ENCODE assay signal across 11 cellular contexts in the genomic region with DNA sequence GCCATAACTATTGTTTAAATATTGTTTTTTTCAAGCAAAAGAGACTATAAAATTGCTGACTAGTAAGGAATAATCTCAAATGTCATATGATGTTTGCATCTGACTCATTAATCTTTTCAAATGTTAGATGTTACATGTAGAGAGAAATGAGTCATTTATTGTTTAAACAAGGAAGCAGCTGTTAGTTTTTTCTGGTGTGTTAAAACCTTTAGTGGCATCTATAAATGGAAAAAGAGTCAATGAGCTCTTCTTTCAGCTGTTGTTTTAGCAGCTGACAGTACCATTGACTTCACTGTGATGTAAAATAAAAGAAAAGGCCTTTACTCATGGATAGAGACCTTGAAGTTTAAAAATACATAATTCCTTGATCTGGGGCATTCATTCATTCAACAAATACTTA. TPM values are rescaled to one million over a fixed set of nuclear protein-coding genes. Genes with fewer than 3 reads are reported as not detected.
DNase-seq lines count a peak whose midpoint lies in the region; ATAC-seq, FAIRE-seq and TF ChIP-seq lines count a peak whose summit lies in the region.
"Had no signal": no experiment of that assay in that cellular context is flagged by ENCODE, and none has a peak within 500 bp of the region (broad histone marks: within the 10 kb centered on the region; RNA-seq: fewer than 3 reads in every experiment).

No MANE protein-coding gene starts in this region.

- FAIRE-seq in keratinocyte (lab: Jason Lieb, UNC), result no peak

- H3K36me3 ChIP-seq in HUES48 (ENCODE audit: control insufficient read depth, insufficient read depth, low read length) (no peaks in the 10 kb centered on the region), keratinocyte (ENCODE audit: control insufficient read depth in 2 of 2, extremely low read depth in 1 of 2, insufficient read depth in 2 of 2, low read length in 2 of 2) (no peaks in the 10 kb centered on the region), endodermal cell (ENCODE audit: control insufficient read depth, insufficient read depth, low read length) (peaks cover 11% of the 10 kb centered on the region)

- H3K27me3 ChIP-seq in HUES48 (ENCODE audit: control insufficient read depth, insufficient read depth, low read length), result no peaks in the 10 kb centered on the region
- no peaks in the 10 kb centered on the region for H3K27me3 ChIP-seq in keratinocyte (ENCODE audit: control insufficient read depth, extremely low read depth, insufficient read depth, low read length)
- H3K27me3 ChIP-seq in endodermal cell (ENCODE audit: control insufficient read depth, insufficient read depth, low read length, poor library complexity, severe bottlenecking), result no peaks in the 10 kb centered on the region

- in situ Hi-C loops in SK-MEL-5 (cut with HindIII; ENCODE audit: low pct_unique_long_range_greater_than_20kb, low sequenced_read_pairs), result no loop called here

- no peak overlapping the region for H3K4me2 ChIP-seq in keratinocyte (ENCODE audit: control insufficient read depth, extremely low read depth, insufficient read depth, low read depth, low read length)

- H3K36me3 Mint-ChIP-seq in endodermal cell (ENCODE audit: low read depth), result peaks cover 12% of the 10 kb centered on the region

- no peak for TF ChIP-seq CTCF in keratinocyte (optimal IDR thresholded peaks at IDR 0.05 in 1 of 3, IDR thresholded peaks at IDR 0.05 in 1 of 3, conservative IDR thresholded peaks at IDR 0.05 in 1 of 3; ENCODE audit: extremely low read depth in 1 of 3, insufficient read depth in 2 of 3, low read length in 3 of 3)
- TF ChIP-seq CTCF in endodermal cell (conservative IDR thresholded peaks at IDR 0.05), result no peak

- H3K27me3 Mint-ChIP-seq in endodermal cell (ENCODE audit: insufficient read depth), result no peaks in the 10 kb centered on the region

- no peak overlapping the region for H3K9ac ChIP-seq in HUES48 (ENCODE audit: low read depth, low read length)
- H3K9ac ChIP-seq in keratinocyte (ENCODE audit: control insufficient read depth, extremely low read depth, insufficient read depth, low read length), result no peak overlapping the region
- no peak overlapping the region for H3K9ac ChIP-seq in endodermal cell (ENCODE audit: extremely low read depth, low read length, poor library complexity, severe bottlenecking)

- DNase-seq in COLO829 (ENCODE audit: low spot score) (peak; percentile 90), SK-MEL-5 (ENCODE audit: low read depth, low spot score) (peak; percentile 60), keratinocyte (ENCODE audit: low read depth, low spot score) (no peak), HuH-7 (ENCODE audit: low spot score) (no peak), endodermal cell (no peak), NOMO-1 treated with DMSO at 0.1 percent for 48 hours (lab: John Stamatoyannopoulos, UW; ENCODE audit: unreplicated experiment) (no peak)
- DNase-seq: caudate nucleus, left ventricle myocardium inferior, WERI-Rb-1 had no signal

- peaks cover 7% of the 10 kb centered on the region for H3K4me1 Mint-ChIP-seq in endodermal cell

- H3K27ac ChIP-seq in HUES48 (ENCODE audit: low read depth, low read length) (peak overlapping the region; percentile 18), keratinocyte (ENCODE audit: control insufficient read depth, insufficient read depth, low read length) (peak overlapping the region; percentile 62), endodermal cell (ENCODE audit: low read depth, low read length) (no peak overlapping the region)
- H3K27ac ChIP-seq: left ventricle myocardium inferior, WERI-Rb-1 had no signal

- H3K4me1 ChIP-seq in HUES48 (ENCODE audit: control insufficient read depth, insufficient read depth, low read length) (0 out of 2 replicates have a peak, but pooled peaks cover 4% of the 10 kb centered on the region), keratinocyte (ENCODE audit: control insufficient read depth, extremely low read depth, insufficient read depth, low read length) (peaks cover 5% of the 10 kb centered on the region), endodermal cell (ENCODE audit: control insufficient read depth, insufficient read depth, low read length) (peaks cover 9% of the 10 kb centered on the region)

- H3K9me1 ChIP-seq in keratinocyte (ENCODE audit: control insufficient read depth, extremely low read depth, insufficient read depth, low read length), result no peaks in the 10 kb centered on the region

- no peak overlapping the region for H3K27ac Mint-ChIP-seq in endodermal cell

- no peaks in the 10 kb centered on the region for H3K79me2 ChIP-seq in keratinocyte (ENCODE audit: control insufficient read depth, insufficient read depth, low read length)

- no peak for ATAC-seq in GM18502 (IDR thresholded peaks at IDR 0.05; ENCODE audit: poor library complexity, unreplicated experiment)

- H3K4me3 ChIP-seq in HUES48 (ENCODE audit: low read depth, low read length) (no peak overlapping the region), keratinocyte (ENCODE audit: control insufficient read depth in 2 of 3, extremely low read depth in 1 of 3, insufficient read depth in 2 of 3, low read depth in 1 of 3, low read length in 3 of 3) (no peak overlapping the region), endodermal cell (ENCODE audit: low read length) (no peak overlapping the region)
- H3K4me3 ChIP-seq: left ventricle myocardium inferior had no signal

- H3K4me3 Mint-ChIP-seq in endodermal cell, result no peak overlapping the region

- no peaks in the 10 kb centered on the region for H3K9me3 ChIP-seq in HUES48 (ENCODE audit: control insufficient read depth, insufficient read depth, low read length)
- no peaks in the 10 kb centered on the region for H3K9me3 ChIP-seq in keratinocyte (ENCODE audit: control insufficient read depth, low read depth, low read length)
- H3K9me3 ChIP-seq in endodermal cell (ENCODE audit: control insufficient read depth, low read length), result peaks cover 7% of the 10 kb centered on the region
- H3K9me3 ChIP-seq: left ventricle myocardium inferior had no signal

- H3K9me3 Mint-ChIP-seq in endodermal cell, result peaks cover 21% of the 10 kb centered on the region

- no peaks in the 10 kb centered on the region for H4K20me1 ChIP-seq in keratinocyte (ENCODE audit: control insufficient read depth, extremely low read depth, insufficient read depth, low read length)

- no peak overlapping the region for H2AFZ ChIP-seq in keratinocyte (ENCODE audit: control insufficient read depth, low read length)

- dilution Hi-C loops in keratinocyte (cut with MboI; ENCODE audit: extremely low pct_ligation_motif_present, low sequenced_read_pairs), result no loop called here

RNA-seq across cellular contexts. Expression of gene KLHL41, which starts 1.8 kb away (rescaled TPM):
- total RNA-seq in SK-MEL-5 (2014; rRNA removed; shearing (Covaris generic)), result 0.98 and 1.3 TPM in 2 replicates
- 0.35 TPM in 2 replicates for polyA plus RNA-seq in SK-MEL-5 (2015; cell fraction: cytosol; rRNA removed)
- 8.4 and 9.6 TPM in 2 replicates for polyA plus RNA-seq in SK-MEL-5 (2015; cell fraction: nucleus; rRNA removed)
- 0.08 to 0.24 TPM (median 0.18 TPM) in 3 replicates for polyA plus RNA-seq in keratinocyte
- polyA plus RNA-seq in keratinocyte (2011; ENCODE audit: low read depth), result not detected
- 0.06 and 0.15 TPM in 2 replicates for polyA plus RNA-seq in keratinocyte (2011; cell fraction: cytosol; rRNA removed)
- polyA plus RNA-seq in keratinocyte (2011; cell fraction: nucleus; rRNA removed), result 0.27 and 0.40 TPM in 2 replicates
- 0.05 TPM in 1 of 2 replicates, not detected in the other for polyA plus RNA-seq in keratinocyte (2012; ENCODE audit: low replicate concordance)
- 0.16 to 0.36 TPM in 2 of 3 replicates, not detected in the other for polyA minus RNA-seq in keratinocyte
- polyA minus RNA-seq in keratinocyte (2011; cell fraction: cytosol; rRNA and poly(A)+ RNA removed), result not detected
- polyA minus RNA-seq in keratinocyte (2011; cell fraction: nucleus; rRNA and poly(A)+ RNA removed), result not detected in 2 replicates
- total RNA-seq in endodermal cell, result not detected
- 0.39 TPM for polyA plus RNA-seq in endodermal cell (2013, experiment 1 of 2)
- polyA plus RNA-seq in endodermal cell (2013, experiment 2 of 2), result 0.29 TPM

RNA-seq across cellular contexts. Expression of gene BBS5, which starts 28.4 kb away (rescaled TPM):
- total RNA-seq in SK-MEL-5 (2014; rRNA removed; shearing (Covaris generic)), result 16.7 and 19.2 TPM in 2 replicates
- 28.1 and 34.1 TPM in 2 replicates for polyA plus RNA-seq in SK-MEL-5 (2015; cell fraction: cytosol; rRNA removed)
- polyA plus RNA-seq in SK-MEL-5 (2015; cell fraction: nucleus; rRNA removed), result 72.3 and 83.3 TPM in 2 replicates
- polyA plus RNA-seq in keratinocyte, result 2.0 to 2.4 TPM (median 2.1 TPM) in 3 replicates
- polyA plus RNA-seq in keratinocyte (2011; ENCODE audit: low read depth), result 0.45 TPM
- polyA plus RNA-seq in keratinocyte (2011; cell fraction: cytosol; rRNA removed), result 1.5 and 2.9 TPM in 2 replicates
- 4.3 and 5.0 TPM in 2 replicates for polyA plus RNA-seq in keratinocyte (2011; cell fraction: nucleus; rRNA removed)
- 1.6 and 3.6 TPM in 2 replicates for polyA plus RNA-seq in keratinocyte (2012; ENCODE audit: low replicate concordance)
- polyA minus RNA-seq in keratinocyte, result 0.90 to 1.8 TPM (median 1.0 TPM) in 3 replicates
- 2.7 TPM for polyA minus RNA-seq in keratinocyte (2011; cell fraction: cytosol; rRNA and poly(A)+ RNA removed)
- polyA minus RNA-seq in keratinocyte (2011; cell fraction: nucleus; rRNA and poly(A)+ RNA removed), result 2.7 and 4.3 TPM in 2 replicates
- total RNA-seq in endodermal cell, result 1 to 10 TPM; 3.2 to 6.5 TPM
- polyA plus RNA-seq in endodermal cell (2013, experiment 1 of 2), result 6.7 TPM
- polyA plus RNA-seq in endodermal cell (2013, experiment 2 of 2), result 8.1 TPM

Comparison
In these comparisons a context has a peak if more than half of its experiments do, and no peak if none do; other contexts are left out.
1. DNase-seq: peak in COLO829 (single experiment) and SK-MEL-5 (single experiment); none in keratinocyte (single experiment), HuH-7 (single experiment), endodermal cell (single experiment) and NOMO-1 treated with DMSO at 0.1 percent for 48 hours (single experiment).